Comparison of ENCODE assay signal across 14 cellular contexts in the genomic region with DNA sequence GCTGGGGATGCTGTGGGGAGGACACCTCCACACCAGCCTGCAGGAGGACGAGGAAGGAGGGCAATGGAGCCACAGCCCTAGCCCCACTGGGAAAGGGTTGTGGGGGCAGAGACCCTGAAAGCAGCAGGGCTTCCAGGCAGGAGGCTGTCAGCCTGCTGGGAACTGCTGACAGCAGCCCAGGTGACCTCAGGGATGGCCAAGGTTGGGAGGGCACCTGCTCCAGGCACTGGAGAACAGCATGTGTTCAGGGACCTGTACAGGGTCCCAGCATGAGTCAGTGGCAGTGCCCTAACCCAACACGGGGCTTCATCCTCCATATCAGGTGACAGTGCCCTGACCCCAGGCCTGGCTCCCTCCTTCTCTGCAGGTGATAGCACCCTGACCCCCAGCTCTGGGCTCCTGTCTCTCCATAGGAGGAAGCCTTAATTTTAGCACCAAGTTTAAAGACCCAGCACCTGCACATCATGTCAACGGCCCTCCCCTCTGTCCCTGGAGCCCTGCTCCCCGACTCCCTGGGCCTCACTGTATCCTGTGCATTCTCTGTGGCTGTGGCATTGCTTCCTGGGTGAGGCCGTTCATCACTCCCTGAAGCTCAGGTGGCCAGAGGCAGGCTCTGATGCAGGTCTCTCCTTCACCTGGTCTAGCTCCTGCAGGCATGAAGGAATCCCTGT.
"Had no signal": no experiment of that assay in that cellular context is flagged by ENCODE, and none has a peak within 500 bp of the region (broad histone marks: within the 10 kb centered on the region; RNA-seq: fewer than 3 reads in every experiment).

No MANE protein-coding gene starts in this region.

- H3K4me3 Mint-ChIP-seq: activated CD4-positive, alpha-beta T cell treated with anti-CD3 and anti-CD28 coated beads, Interleukin-2, amount 10 ng/mL, durations not matched to agents 7 days and 5 days; stimulated activated naive CD8-positive, alpha-beta T cell treated with anti-CD3 and anti-CD28 coated beads, Interleukin-15, Interleukin-2, amounts not matched to agents 100 ng/mL and 50 ng/mL, for 24 hours had no signal

- ATAC-seq: left colon had no signal

- H3K27me3 ChIP-seq: uterus had no signal

- DNase-seq: activated CD4-positive, CD25-positive, alpha-beta regulatory T cell; activated naive CD4-positive, alpha-beta T cell treated with anti-CD3 and anti-CD28 coated beads, Interleukin-2, amount 50 U/mL, for 16 hours; activated T-cell treated with anti-CD3 and anti-CD28 coated beads, Interleukin-2, amount 50 U/mL, for 1 hour; caudate nucleus; erythroblast; left colon; stimulated activated CD4-positive, alpha-beta T cell treated with anti-CD3 and anti-CD28 coated beads, Interleukin-4, amount 100 ng/mL, for 24 hours; uterus had no signal

- H3K27ac Mint-ChIP-seq: activated CD4-positive, alpha-beta T cell treated with anti-CD3 and anti-CD28 coated beads, Interleukin-2, amount 10 ng/mL, durations not matched to agents 7 days and 5 days; activated T-helper 2 cell treated with anti-CD3 and anti-CD28 coated beads, Interferon-gamma antibody, Interleukin-2, Interleukin-4, amounts not matched to agents 10 μg/mL and 5 μg/mL and 100 μg/mL, durations not matched to agents 14 hours and 24 hours and 36 hours; stimulated activated naive CD8-positive, alpha-beta T cell treated with anti-CD3 and anti-CD28 coated beads, Interleukin-15, Interleukin-2, amounts not matched to agents 100 ng/mL and 50 ng/mL, for 24 hours had no signal

- H3K36me3 ChIP-seq: thoracic aorta, uterus had no signal

- H3K27ac ChIP-seq: skin epidermis, thoracic aorta, uterus had no signal

- H3K4me3 ChIP-seq: lung, skin epidermis, thoracic aorta, uterus had no signal

- H3K4me1 ChIP-seq: uterus had no signal

- H3K9me3 Mint-ChIP-seq: activated CD4-positive, alpha-beta T cell treated with anti-CD3 and anti-CD28 coated beads, Interleukin-2, amount 10 ng/mL, durations not matched to agents 7 days and 5 days; activated T-helper 2 cell treated with anti-CD3 and anti-CD28 coated beads, Interferon-gamma antibody, Interleukin-2, Interleukin-4, amounts not matched to agents 10 μg/mL and 5 μg/mL and 100 μg/mL, durations not matched to agents 14 hours and 24 hours and 36 hours; stimulated activated naive CD8-positive, alpha-beta T cell treated with anti-CD3 and anti-CD28 coated beads, Interleukin-15, Interleukin-2, amounts not matched to agents 100 ng/mL and 50 ng/mL, for 24 hours had no signal

- H3K27me3 Mint-ChIP-seq: stimulated activated naive CD8-positive, alpha-beta T cell treated with anti-CD3 and anti-CD28 coated beads, Interleukin-15, Interleukin-2, amounts not matched to agents 100 ng/mL and 50 ng/mL, for 24 hours had no signal

- H3K9me3 ChIP-seq: thoracic aorta, uterus had no signal
